ENCODE assay signal across 16 cellular contexts in the genomic region with DNA sequence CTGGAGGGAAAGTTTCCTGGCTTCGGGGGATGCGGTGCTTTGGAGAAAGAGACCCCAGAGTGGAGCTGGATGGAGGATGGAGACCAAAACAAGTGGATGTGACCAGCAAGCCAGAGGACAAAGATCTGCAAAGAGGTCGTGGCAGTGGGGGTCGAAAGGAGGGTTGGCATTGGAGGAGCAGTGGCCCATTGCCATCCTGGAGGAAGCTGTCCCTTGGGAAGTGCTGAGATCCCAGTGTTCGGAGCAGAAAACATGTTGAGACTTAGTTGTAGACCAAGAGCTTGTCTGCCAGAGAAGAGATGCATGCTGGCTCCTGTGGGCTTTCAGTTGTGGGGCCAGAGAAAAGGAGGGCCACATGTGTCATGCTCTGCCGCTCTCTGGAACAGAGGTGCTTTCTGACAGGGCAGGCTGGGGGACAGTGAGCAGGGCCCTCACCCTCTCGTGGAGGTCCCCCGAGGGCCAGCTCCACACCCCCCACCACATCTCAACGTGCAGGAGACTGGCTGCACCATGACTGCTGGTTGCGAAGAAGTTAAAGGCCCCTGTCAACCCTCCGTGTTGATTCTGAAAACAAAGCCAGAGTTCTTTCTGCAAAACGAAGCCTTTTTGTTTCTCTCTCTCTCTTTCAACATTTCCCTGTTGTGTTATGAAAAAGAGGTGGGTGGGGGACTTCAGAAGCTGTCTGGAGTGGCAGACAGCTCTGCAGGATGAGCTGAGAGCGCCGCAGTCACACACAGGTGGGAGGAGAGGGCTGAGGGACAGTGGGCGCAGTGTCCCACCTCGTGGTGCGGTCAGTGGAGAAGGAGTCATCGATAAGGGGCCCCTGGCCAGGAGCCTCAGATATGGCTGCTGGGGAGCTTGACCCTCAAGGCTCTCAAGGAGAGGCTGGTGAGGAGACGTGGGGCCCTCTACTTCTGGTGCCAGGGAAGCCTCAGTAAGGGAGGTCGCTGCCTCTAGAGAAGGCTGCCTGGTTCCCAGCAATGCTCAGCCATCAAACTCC.
DNase-seq lines count a peak whose midpoint lies in the region; ATAC-seq and TF ChIP-seq lines count a peak whose summit lies in the region.
"Had no signal": no experiment of that assay in that cellular context is flagged by ENCODE, and none has a peak within 500 bp of the region (broad histone marks: within the 10 kb centered on the region; RNA-seq: fewer than 3 reads in every experiment).

No MANE protein-coding gene starts in this region.

- TF ChIP-seq POLR2A in vagina (IDR thresholded peaks at IDR 0.05): no peak

- no peaks in the 10 kb centered on the region for H3K36me3 Mint-ChIP-seq in natural killer cell treated with Interleukin-12 subunit alpha and Interleukin-12 subunit beta and Interleukin-15 and Interleukin-18, amount 100 ng/mL, for 72 hours
- no peaks in the 10 kb centered on the region for H3K36me3 Mint-ChIP-seq in natural killer cell
- H3K36me3 Mint-ChIP-seq: mesothelial cell of epicardium had no signal

- H3K4me1 Mint-ChIP-seq in natural killer cell treated with Interleukin-12 subunit alpha and Interleukin-12 subunit beta and Interleukin-15 and Interleukin-18, amount 100 ng/mL, for 72 hours (ENCODE audit: low read depth in 2 of 2): peaks cover 0 to 3% of the 10 kb centered on the region in 2 donors
- peaks cover 0 to 15% of the 10 kb centered on the region in 2 donors for H3K4me1 Mint-ChIP-seq in natural killer cell

- TF ChIP-seq CTCF in natural killer cell (IDR thresholded peaks at IDR 0.05) (no peak), vagina (IDR thresholded peaks at IDR 0.05) (no peak)

- no peak overlapping the region for H3K4me3 ChIP-seq in vagina
- H3K4me3 ChIP-seq: dorsolateral prefrontal cortex, smooth muscle cell had no signal

- no peaks in the 10 kb centered on the region for H3K9me3 Mint-ChIP-seq in natural killer cell treated with Interleukin-12 subunit alpha and Interleukin-12 subunit beta and Interleukin-15 and Interleukin-18, amount 100 ng/mL, for 72 hours
- no peaks in the 10 kb centered on the region for H3K9me3 Mint-ChIP-seq in natural killer cell
- H3K9me3 Mint-ChIP-seq: HFFc6, mesothelial cell of epicardium had no signal

- peak; percentile 34 to 59 for ATAC-seq in natural killer cell treated with Interleukin-12 subunit alpha and Interleukin-12 subunit beta and Interleukin-15 and Interleukin-18, amount 100 ng/mL, for 72 hours
- no peak for ATAC-seq in natural killer cell
- peak; percentile 66 for ATAC-seq in HG02763 (IDR thresholded peaks at IDR 0.05; ENCODE audit: unreplicated experiment)
- no peak for ATAC-seq in HG03565 (IDR thresholded peaks at IDR 0.05; ENCODE audit: unreplicated experiment)

- no peaks in the 10 kb centered on the region for H3K27me3 ChIP-seq in vagina

- intact Hi-C loops in natural killer cell (cut with micrococcal nuclease): no loop called here
- intact Hi-C loops in vagina (cut with DNase I): no loop called here

- H3K27ac ChIP-seq in vagina: no peak overlapping the region
- H3K27ac ChIP-seq: C4-2B, dorsolateral prefrontal cortex, KMS-11 had no signal

- H3K9me3 ChIP-seq in vagina: no peaks in the 10 kb centered on the region

- H3K27ac Mint-ChIP-seq in natural killer cell treated with Interleukin-12 subunit alpha and Interleukin-12 subunit beta and Interleukin-15 and Interleukin-18, amount 100 ng/mL, for 72 hours: peak overlapping the region in 1 of 2 donors; percentile 20
- H3K27ac Mint-ChIP-seq in natural killer cell: no peak overlapping the region
- H3K27ac Mint-ChIP-seq: HFFc6, mesothelial cell of epicardium had no signal

- H3K4me3 Mint-ChIP-seq in natural killer cell treated with Interleukin-12 subunit alpha and Interleukin-12 subunit beta and Interleukin-15 and Interleukin-18, amount 100 ng/mL, for 72 hours: no peak overlapping the region
- no peak overlapping the region for H3K4me3 Mint-ChIP-seq in natural killer cell
- H3K4me3 Mint-ChIP-seq: HFFc6, mesothelial cell of epicardium had no signal

- H3K27me3 Mint-ChIP-seq in natural killer cell treated with Interleukin-12 subunit alpha and Interleukin-12 subunit beta and Interleukin-15 and Interleukin-18, amount 100 ng/mL, for 72 hours: peaks cover 17 to 22% of the 10 kb centered on the region in 2 donors
- peaks cover 22 to 32% of the 10 kb centered on the region in 2 donors for H3K27me3 Mint-ChIP-seq in natural killer cell (ENCODE audit: low read depth in 2 of 2)

- H3K4me1 ChIP-seq in vagina: no peaks in the 10 kb centered on the region

- DNase-seq in natural killer cell treated with Interleukin-12 subunit alpha and Interleukin-12 subunit beta and Interleukin-15 and Interleukin-18, amount 100 ng/mL, for 72 hours (ENCODE audit: low spot score): no peak
- DNase-seq in natural killer cell: no peak
- DNase-seq in activated naive CD4-positive, alpha-beta T cell treated with anti-CD3 and anti-CD28 coated beads, Interleukin-2, amount 50 U/mL, for 16 hours: peak; percentile 37
- DNase-seq in vagina (ENCODE audit: extremely low spot score in 2 of 2): peak; percentile 82 to 91
- DNase-seq in NCI-H1417 treated with DMSO at 0.1 percent for 48 hours (lab: John Stamatoyannopoulos, UW): no peak
- no peak for DNase-seq in cerebellar cortex (ENCODE audit: low spot score)
- DNase-seq: activated gamma-delta T cell, dorsolateral prefrontal cortex, HFFc6, SW 1271 had no signal

- H3K36me3 ChIP-seq in vagina: no peaks in the 10 kb centered on the region

Comparison
In these comparisons a context has a peak if more than half of its experiments do, and no peak if none do; other contexts are left out.
1. ATAC-seq: peak in natural killer cell treated with Interleukin-12 subunit alpha and Interleukin-12 subunit beta and Interleukin-15 and Interleukin-18, amount 100 ng/mL, for 72 hours (2 of 2) and HG02763 (single experiment); none in natural killer cell (0 of 3) and HG03565 (single experiment).
2. DNase-seq: peak in activated naive CD4-positive, alpha-beta T cell treated with anti-CD3 and anti-CD28 coated beads, Interleukin-2, amount 50 U/mL, for 16 hours (single experiment) and vagina (2 of 2); none in natural killer cell treated with Interleukin-12 subunit alpha and Interleukin-12 subunit beta and Interleukin-15 and Interleukin-18, amount 100 ng/mL, for 72 hours (single experiment), natural killer cell (single experiment), NCI-H1417 treated with DMSO at 0.1 percent for 48 hours (single experiment) and cerebellar cortex (single experiment).